In genomic region chr7:107726356-107727130, GRCh38 we compare ENCODE assay signal across 1 cellular context.
TF ChIP-seq lines count a peak whose summit lies in the region.

No MANE protein-coding gene starts in this region.

TF ChIP-seq in GM23338, 12 proteins besides CTCF, POLR2A, EP300 and RAD21 (continued from another document):
- no peak for TF ChIP-seq ETS1 (IDR thresholded peaks at IDR 0.05)
- TF ChIP-seq CREB1 (CRISPR knock-in tag; IDR thresholded peaks at IDR 0.05; ENCODE audit: low read depth) = no peak
- no peak for TF ChIP-seq POLR2AphosphoS5 (IDR thresholded peaks at IDR 0.05; ENCODE audit: low read depth)
- TF ChIP-seq ZNF114 (CRISPR knock-in tag; IDR thresholded peaks at IDR 0.05) = no peak
- TF ChIP-seq EZH2phosphoT487 (IDR thresholded peaks at IDR 0.05; ENCODE audit: unreplicated experiment) = no peak
- TF ChIP-seq ZNF331 (CRISPR knock-in tag; IDR thresholded peaks at IDR 0.05; ENCODE audit: low read depth) = no peak
- TF ChIP-seq REST (IDR thresholded peaks at IDR 0.05; ENCODE audit: unreplicated experiment) = no peak
- no peak for TF ChIP-seq JUNB (IDR thresholded peaks at IDR 0.05; ENCODE audit: unreplicated experiment)
